1 cellular context compared by ENCODE assay signal in genomic region chr3:60269377-60269776, GRCh38.
A peak's percentile ranks its signal among the peaks of the same experiment; 100 is the strongest.
TF ChIP-seq lines count a peak whose summit lies in the region.

No MANE protein-coding gene starts in this region.

TF ChIP-seq in K562, 482 proteins besides CTCF, POLR2A, EP300 and RAD21 (continued from another document):
- TF ChIP-seq ZFP30 (CRISPR knock-in tag; IDR thresholded peaks at IDR 0.05; ENCODE audit: borderline replicate concordance) (no peak), MEIS2 (IDR thresholded peaks at IDR 0.05; ENCODE audit: partially characterized antibody) (peak; percentile 42), CBX2 (IDR thresholded peaks at IDR 0.05; ENCODE audit: insufficient read depth, low read length, poor library complexity, severe bottlenecking) (no peak), ZKSCAN8 (CRISPR knock-in tag; IDR thresholded peaks at IDR 0.05) (peak; percentile 31; the same call in 1 of the 2 replicates), HCFC1 (IDR thresholded peaks at IDR 0.05; ENCODE audit: low read depth, low read length) (no peak), FOXM1 (IDR thresholded peaks at IDR 0.05; ENCODE audit: low read depth) (peak; percentile 78), FOXM1 (CRISPR knock-in tag; IDR thresholded peaks at IDR 0.05; ENCODE audit: low read depth) (no peak), SRSF7 (optimal IDR thresholded peaks at IDR 0.05; ENCODE audit: low read depth, low read length) (no peak), GABPB1 (CRISPR knock-in tag; IDR thresholded peaks at IDR 0.05) (no peak), SRF (CRISPR knock-in tag; IDR thresholded peaks at IDR 0.05) (no peak), ZNF699 (CRISPR knock-in tag; IDR thresholded peaks at IDR 0.05; ENCODE audit: insufficient replicate concordance) (no peak), CBFB (CRISPR knock-in tag; IDR thresholded peaks at IDR 0.05) (no peak), TGIF2 (CRISPR knock-in tag; IDR thresholded peaks at IDR 0.05) (no peak), ZNF583 (CRISPR knock-in tag; IDR thresholded peaks at IDR 0.05) (no peak), ZKSCAN3 (CRISPR knock-in tag; IDR thresholded peaks at IDR 0.05) (no peak), C11orf30 (IDR thresholded peaks at IDR 0.05; ENCODE audit: low read depth) (no peak), HDAC3 (IDR thresholded peaks at IDR 0.05; ENCODE audit: borderline replicate concordance, partially characterized antibody) (peak; percentile 51), KDM1A (IDR thresholded peaks at IDR 0.05) (peak; percentile 54 to 68), HOMEZ (CRISPR knock-in tag; IDR thresholded peaks at IDR 0.05) (no peak), LCOR (CRISPR knock-in tag; IDR thresholded peaks at IDR 0.05) (no peak), FOXO4 (CRISPR knock-in tag; IDR thresholded peaks at IDR 0.05) (no peak)
